ENCODE assay signal across 1 cellular context in the genomic region with DNA sequence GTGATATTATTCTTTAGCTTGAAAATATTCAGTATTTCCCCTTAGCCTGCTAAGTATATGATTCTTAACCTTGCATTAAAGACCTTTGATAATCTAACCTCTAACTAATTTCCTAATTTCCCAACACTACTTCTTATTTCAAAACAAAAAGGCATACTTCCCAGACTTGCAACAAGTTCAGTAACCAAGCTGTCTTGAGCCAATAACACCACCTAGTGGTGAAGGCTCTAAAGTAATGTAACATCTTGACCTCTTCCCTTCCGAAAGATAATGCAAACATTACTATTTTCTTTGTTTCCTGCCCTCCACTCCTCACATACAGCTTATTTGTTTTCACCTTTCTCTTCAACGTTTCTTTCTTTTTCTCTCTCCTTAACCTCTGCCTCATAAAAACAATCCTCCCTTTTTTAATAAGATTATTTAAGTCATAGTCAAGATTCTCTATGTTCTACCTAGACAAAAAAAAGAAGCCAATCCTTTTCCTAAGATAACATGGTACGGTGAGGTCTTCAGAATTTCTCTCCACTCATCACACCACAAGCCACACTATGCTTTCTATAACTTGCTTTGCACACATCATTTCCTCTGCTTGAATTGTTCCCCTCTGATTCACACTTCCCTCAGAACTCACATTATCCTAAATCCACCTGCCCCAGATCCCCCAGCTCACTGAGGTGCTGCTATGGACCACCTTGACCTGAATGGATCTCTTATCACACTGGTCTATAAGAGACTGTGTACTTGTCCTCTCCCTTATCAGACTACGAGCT.
TF ChIP-seq lines count a peak whose summit lies in the region.

No MANE protein-coding gene starts in this region.

TF ChIP-seq in GM23338, 12 proteins besides CTCF, POLR2A, EP300 and RAD21 (continued from another document):
- TF ChIP-seq, protein P1, sequence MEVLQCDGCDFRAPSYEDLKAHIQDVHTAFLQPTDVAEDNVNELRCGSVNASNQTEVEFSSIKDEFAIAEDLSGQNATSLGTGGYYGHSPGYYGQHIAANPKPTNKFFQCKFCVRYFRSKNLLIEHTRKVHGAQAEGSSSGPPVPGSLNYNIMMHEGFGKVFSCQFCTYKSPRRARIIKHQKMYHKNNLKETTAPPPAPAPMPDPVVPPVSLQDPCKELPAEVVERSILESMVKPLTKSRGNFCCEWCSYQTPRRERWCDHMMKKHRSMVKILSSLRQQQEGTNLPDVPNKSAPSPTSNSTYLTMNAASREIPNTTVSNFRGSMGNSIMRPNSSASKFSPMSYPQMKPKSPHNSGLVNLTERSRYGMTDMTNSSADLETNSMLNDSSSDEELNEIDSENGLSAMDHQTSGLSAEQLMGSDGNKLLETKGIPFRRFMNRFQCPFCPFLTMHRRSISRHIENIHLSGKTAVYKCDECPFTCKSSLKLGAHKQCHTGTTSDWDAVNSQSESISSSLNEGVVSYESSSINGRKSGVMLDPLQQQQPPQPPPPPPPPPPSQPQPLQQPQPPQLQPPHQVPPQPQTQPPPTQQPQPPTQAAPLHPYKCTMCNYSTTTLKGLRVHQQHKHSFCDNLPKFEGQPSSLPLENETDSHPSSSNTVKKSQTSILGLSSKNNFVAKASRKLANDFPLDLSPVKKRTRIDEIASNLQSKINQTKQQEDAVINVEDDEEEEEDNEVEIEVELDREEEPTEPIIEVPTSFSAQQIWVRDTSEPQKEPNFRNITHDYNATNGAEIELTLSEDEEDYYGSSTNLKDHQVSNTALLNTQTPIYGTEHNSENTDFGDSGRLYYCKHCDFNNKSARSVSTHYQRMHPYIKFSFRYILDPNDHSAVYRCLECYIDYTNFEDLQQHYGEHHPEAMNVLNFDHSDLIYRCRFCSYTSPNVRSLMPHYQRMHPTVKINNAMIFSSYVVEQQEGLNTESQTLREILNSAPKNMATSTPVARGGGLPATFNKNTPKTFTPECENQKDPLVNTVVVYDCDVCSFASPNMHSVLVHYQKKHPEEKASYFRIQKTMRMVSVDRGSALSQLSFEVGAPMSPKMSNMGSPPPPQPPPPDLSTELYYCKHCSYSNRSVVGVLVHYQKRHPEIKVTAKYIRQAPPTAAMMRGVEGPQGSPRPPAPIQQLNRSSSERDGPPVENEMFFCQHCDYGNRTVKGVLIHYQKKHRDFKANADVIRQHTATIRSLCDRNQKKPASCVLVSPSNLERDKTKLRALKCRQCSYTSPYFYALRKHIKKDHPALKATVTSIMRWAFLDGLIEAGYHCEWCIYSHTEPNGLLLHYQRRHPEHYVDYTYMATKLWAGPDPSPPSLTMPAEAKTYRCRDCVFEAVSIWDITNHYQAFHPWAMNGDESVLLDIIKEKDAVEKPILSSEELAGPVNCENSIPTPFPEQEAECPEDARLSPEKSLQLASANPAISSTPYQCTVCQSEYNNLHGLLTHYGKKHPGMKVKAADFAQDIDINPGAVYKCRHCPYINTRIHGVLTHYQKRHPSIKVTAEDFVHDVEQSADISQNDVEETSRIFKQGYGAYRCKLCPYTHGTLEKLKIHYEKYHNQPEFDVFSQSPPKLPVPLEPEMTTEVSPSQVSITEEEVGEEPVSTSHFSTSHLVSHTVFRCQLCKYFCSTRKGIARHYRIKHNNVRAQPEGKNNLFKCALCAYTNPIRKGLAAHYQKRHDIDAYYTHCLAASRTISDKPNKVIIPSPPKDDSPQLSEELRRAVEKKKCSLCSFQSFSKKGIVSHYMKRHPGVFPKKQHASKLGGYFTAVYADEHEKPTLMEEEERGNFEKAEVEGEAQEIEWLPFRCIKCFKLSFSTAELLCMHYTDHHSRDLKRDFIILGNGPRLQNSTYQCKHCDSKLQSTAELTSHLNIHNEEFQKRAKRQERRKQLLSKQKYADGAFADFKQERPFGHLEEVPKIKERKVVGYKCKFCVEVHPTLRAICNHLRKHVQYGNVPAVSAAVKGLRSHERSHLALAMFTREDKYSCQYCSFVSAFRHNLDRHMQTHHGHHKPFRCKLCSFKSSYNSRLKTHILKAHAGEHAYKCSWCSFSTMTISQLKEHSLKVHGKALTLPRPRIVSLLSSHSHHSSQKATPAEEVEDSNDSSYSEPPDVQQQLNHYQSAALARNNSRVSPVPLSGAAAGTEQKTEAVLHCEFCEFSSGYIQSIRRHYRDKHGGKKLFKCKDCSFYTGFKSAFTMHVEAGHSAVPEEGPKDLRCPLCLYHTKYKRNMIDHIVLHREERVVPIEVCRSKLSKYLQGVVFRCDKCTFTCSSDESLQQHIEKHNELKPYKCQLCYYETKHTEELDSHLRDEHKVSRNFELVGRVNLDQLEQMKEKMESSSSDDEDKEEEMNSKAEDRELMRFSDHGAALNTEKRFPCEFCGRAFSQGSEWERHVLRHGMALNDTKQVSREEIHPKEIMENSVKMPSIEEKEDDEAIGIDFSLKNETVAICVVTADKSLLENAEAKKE (CRISPR knock-in tag; IDR thresholded peaks at IDR 0.05): no peak
- no peak for TF ChIP-seq REST (IDR thresholded peaks at IDR 0.05; ENCODE audit: unreplicated experiment)
